ENCODE assay signal across 1 cellular context in the genomic region with DNA sequence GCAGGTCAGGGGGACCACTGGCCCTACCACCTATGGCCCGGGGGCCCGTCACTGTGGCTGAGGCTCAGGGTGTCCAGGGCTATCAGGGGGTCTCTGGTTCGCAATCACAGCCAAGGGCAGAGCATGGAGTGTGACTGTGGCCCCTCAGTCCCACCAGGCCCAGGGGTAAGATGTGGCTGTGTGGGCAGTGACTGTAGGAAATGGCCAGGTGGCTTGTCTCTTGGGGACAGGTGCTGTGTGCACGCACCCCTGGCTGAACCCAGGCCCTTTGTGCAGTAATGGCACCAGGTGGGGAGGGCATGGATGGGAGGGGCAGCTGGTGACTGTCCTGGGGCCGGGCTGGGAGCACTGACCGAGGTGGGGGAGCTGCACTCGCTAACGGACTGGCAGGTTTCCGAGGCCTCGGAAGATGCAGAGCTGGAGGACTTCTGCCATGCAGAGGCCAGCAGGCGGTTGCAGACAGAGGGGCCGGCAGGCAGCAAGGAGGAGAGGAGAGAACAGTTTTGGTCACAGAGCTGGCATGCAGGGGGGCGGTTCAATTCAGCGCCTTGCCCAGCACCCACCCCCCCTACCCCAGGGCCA.
TF ChIP-seq lines count a peak whose summit lies in the region.

No MANE protein-coding gene starts in this region.

TF ChIP-seq in SK-N-SH, 30 proteins besides CTCF, POLR2A, EP300 and RAD21 (continued from another document):
- TF ChIP-seq GATA2 (CRISPR knock-in tag; IDR thresholded peaks at IDR 0.05) (no peak), FOXJ3 (CRISPR knock-in tag; IDR thresholded peaks at IDR 0.05) (no peak), YY1 (IDR thresholded peaks at IDR 0.05; ENCODE audit: low read depth) (no peak), EZH2phosphoT487 (IDR thresholded peaks at IDR 0.05; ENCODE audit: borderline replicate concordance, low read depth) (no peak), NRF1 (IDR thresholded peaks at IDR 0.05; ENCODE audit: low read depth, low read length) (no peak), FOSL2 (IDR thresholded peaks at IDR 0.05; ENCODE audit: borderline replicate concordance, low read depth) (no peak)
- TF ChIP-seq, protein P1, sequence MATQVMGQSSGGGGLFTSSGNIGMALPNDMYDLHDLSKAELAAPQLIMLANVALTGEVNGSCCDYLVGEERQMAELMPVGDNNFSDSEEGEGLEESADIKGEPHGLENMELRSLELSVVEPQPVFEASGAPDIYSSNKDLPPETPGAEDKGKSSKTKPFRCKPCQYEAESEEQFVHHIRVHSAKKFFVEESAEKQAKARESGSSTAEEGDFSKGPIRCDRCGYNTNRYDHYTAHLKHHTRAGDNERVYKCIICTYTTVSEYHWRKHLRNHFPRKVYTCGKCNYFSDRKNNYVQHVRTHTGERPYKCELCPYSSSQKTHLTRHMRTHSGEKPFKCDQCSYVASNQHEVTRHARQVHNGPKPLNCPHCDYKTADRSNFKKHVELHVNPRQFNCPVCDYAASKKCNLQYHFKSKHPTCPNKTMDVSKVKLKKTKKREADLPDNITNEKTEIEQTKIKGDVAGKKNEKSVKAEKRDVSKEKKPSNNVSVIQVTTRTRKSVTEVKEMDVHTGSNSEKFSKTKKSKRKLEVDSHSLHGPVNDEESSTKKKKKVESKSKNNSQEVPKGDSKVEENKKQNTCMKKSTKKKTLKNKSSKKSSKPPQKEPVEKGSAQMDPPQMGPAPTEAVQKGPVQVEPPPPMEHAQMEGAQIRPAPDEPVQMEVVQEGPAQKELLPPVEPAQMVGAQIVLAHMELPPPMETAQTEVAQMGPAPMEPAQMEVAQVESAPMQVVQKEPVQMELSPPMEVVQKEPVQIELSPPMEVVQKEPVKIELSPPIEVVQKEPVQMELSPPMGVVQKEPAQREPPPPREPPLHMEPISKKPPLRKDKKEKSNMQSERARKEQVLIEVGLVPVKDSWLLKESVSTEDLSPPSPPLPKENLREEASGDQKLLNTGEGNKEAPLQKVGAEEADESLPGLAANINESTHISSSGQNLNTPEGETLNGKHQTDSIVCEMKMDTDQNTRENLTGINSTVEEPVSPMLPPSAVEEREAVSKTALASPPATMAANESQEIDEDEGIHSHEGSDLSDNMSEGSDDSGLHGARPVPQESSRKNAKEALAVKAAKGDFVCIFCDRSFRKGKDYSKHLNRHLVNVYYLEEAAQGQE (IDR thresholded peaks at IDR 0.05; ENCODE audit: low read depth, low read length), result no peak
TF ChIP-seq in SK-N-SH: peak in this region for 0.
